In genomic region chr5:72608297-72608696, GRCh38 we compare ENCODE assay signal across 15 cellular contexts.
A peak's percentile ranks its signal among the peaks of the same experiment; 100 is the strongest.
DNase-seq lines count a peak whose midpoint lies in the region; ATAC-seq and TF ChIP-seq lines count a peak whose summit lies in the region.
"Had no signal": no experiment of that assay in that cellular context is flagged by ENCODE, and none has a peak within 500 bp of the region (broad histone marks: within the 10 kb centered on the region; RNA-seq: fewer than 3 reads in every experiment).

No MANE protein-coding gene starts in this region.

- no peak overlapping the region for H3K4me3 Mint-ChIP-seq in nephron progenitor cell
- H3K4me3 Mint-ChIP-seq in type B pancreatic cell: no peak overlapping the region
- H3K4me3 Mint-ChIP-seq: activated CD4-positive, alpha-beta T cell treated with anti-CD3 and anti-CD28 coated beads, Interleukin-2, amount 10 ng/mL, durations not matched to agents 24 days and 14 days; T-cell had no signal

- H3K27ac Mint-ChIP-seq in nephron progenitor cell: no peak overlapping the region
- no peak overlapping the region for H3K27ac Mint-ChIP-seq in type B pancreatic cell
- H3K27ac Mint-ChIP-seq: activated CD4-positive, alpha-beta T cell treated with anti-CD3 and anti-CD28 coated beads, Interleukin-2, amount 10 ng/mL, durations not matched to agents 24 days and 14 days; T-cell had no signal

- TF ChIP-seq CTCF in nephron progenitor cell (IDR thresholded peaks at IDR 0.05) (no peak), type B pancreatic cell (conservative IDR thresholded peaks at IDR 0.05) (no peak)

- H3K9me3 Mint-ChIP-seq in nephron progenitor cell: no peaks in the 10 kb centered on the region
- H3K9me3 Mint-ChIP-seq in type B pancreatic cell: no peaks in the 10 kb centered on the region
- H3K9me3 Mint-ChIP-seq: activated CD4-positive, alpha-beta T cell treated with anti-CD3 and anti-CD28 coated beads, Interleukin-2, amount 10 ng/mL, durations not matched to agents 24 days and 14 days; T-cell had no signal

- H3K36me3 Mint-ChIP-seq in nephron progenitor cell (ENCODE audit: low read depth): no peaks in the 10 kb centered on the region
- H3K36me3 Mint-ChIP-seq in type B pancreatic cell: no peaks in the 10 kb centered on the region
- H3K36me3 Mint-ChIP-seq: T-cell had no signal

- peak; percentile 37 for DNase-seq in NCI-H748 (lab: John Stamatoyannopoulos, UW; ENCODE audit: unreplicated experiment)
- no peak for DNase-seq in NCI-H748 treated with DMSO at 0.1 percent for 48 hours (lab: John Stamatoyannopoulos, UW)
- DNase-seq in astrocyte of the hippocampus (ENCODE audit: low read depth, low spot score): peak; percentile 59
- peak; percentile 71 for DNase-seq in inferior parietal cortex (ENCODE audit: extremely low spot score)
- peak in 42 of 49 donors; percentile 6 to 81 (median 41) for DNase-seq in substantia nigra (lab: John Stamatoyannopoulos, UW)
- DNase-seq in nephron progenitor cell: no peak
- DNase-seq in type B pancreatic cell (ENCODE audit: extremely low spot score, unreplicated experiment): no peak
- DNase-seq: activated CD4-positive, alpha-beta T cell treated with anti-CD3 and anti-CD28 coated beads, Interleukin-2, amount 10 ng/mL, durations not matched to agents 24 days and 14 days; Caco-2; NCI-H146; sigmoid colon; T-cell had no signal

- H3K27me3 Mint-ChIP-seq in nephron progenitor cell (ENCODE audit: low read depth, poor library complexity) (no peaks in the 10 kb centered on the region), type B pancreatic cell (peaks cover under 1% of the 10 kb centered on the region)

- H3K4me1 Mint-ChIP-seq in nephron progenitor cell: peaks cover 10% of the 10 kb centered on the region
- H3K4me1 Mint-ChIP-seq in type B pancreatic cell (ENCODE audit: unreplicated experiment): peaks cover 24% of the 10 kb centered on the region
- H3K4me1 Mint-ChIP-seq: activated CD4-positive, alpha-beta T cell treated with anti-CD3 and anti-CD28 coated beads, Interleukin-2, amount 10 ng/mL, durations not matched to agents 24 days and 14 days had no signal

- H3K27ac ChIP-seq in substantia nigra (ENCODE audit: low read depth, low read length, poor library complexity, severe bottlenecking): peak overlapping the region; percentile 21
- H3K27ac ChIP-seq: epithelial cell of prostate, sigmoid colon, thoracic aorta had no signal

- ATAC-seq in GM21529 (IDR thresholded peaks at IDR 0.05; ENCODE audit: unreplicated experiment): no peak
- ATAC-seq: T-cell had no signal

Comparison
In these comparisons a context has a peak if more than half of its experiments do, and no peak if none do; other contexts are left out.
1. DNase-seq: peak in NCI-H748 (single experiment), astrocyte of the hippocampus (single experiment), inferior parietal cortex (single experiment) and substantia nigra (42 of 49); none in NCI-H748 treated with DMSO at 0.1 percent for 48 hours (single experiment), nephron progenitor cell (single experiment) and type B pancreatic cell (single experiment).